In the genomic region with DNA sequence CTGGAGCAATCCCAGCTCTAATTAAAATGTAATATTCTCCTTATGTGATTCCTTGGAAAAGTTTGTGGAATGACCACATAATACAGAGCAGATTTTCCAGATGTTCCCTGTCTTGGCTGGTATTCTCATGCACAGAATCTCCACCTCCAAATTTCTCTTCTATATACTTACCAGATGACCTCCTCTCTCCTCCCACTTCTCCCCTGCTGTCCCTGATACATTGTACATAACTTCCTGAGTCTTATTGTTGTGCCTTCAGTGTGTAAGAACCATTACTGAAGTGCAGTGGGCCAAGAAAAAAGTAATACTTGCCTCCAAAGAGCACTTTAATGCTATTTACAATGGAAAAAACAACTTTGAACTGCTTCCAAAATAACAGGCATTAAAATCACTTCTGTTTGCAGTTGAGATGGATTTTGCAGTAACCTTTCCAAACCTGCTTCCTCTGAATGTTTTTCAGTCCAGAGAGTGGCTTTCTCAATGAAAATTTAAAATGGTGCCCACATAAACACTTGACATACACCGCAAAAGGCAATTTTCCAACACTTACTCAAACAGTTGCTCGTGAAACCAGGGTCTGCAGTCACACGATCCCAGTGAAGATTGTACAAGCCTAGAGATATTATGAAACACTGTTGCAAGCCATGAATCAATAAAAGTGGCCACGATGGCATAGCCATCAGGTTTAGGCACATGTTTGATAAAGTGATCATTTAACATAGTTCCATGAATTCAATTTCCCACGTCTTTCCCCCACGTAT, we compare ENCODE assay signal across 20 cellular contexts.
DNase-seq lines count a peak whose midpoint lies in the region; ATAC-seq, FAIRE-seq and TF ChIP-seq lines count a peak whose summit lies in the region.
"Had no signal": no experiment of that assay in that cellular context is flagged by ENCODE, and none has a peak within 500 bp of the region (broad histone marks: within the 10 kb centered on the region; RNA-seq: fewer than 3 reads in every experiment).

No MANE protein-coding gene starts in this region.

- CTCF ChIA-PET in Calu3 (lab: Charles Lee) = no interaction called here

- no peaks in the 10 kb centered on the region for H3K27me3 Mint-ChIP-seq in Calu3 (ENCODE audit: unreplicated experiment)

- H3K9me3 Mint-ChIP-seq in Calu3 (ENCODE audit: low read depth, unreplicated experiment) = no peaks in the 10 kb centered on the region
- H3K9me3 Mint-ChIP-seq: activated naive CD4-positive, alpha-beta T cell treated with anti-CD3 and anti-CD28 coated beads, Interleukin-2, amount 10 ng/mL, durations not matched to agents 7 days and 5 days; stimulated activated effector memory CD8-positive, alpha-beta T cell treated with anti-CD3 and anti-CD28 coated beads, Interleukin-12 subunit alpha, Interleukin-12 subunit beta, amount 100 ng/mL, for 72 hours had no signal

- no peak for TF ChIP-seq POLR2A in H54 (IDR thresholded peaks at IDR 0.05; ENCODE audit: low read depth, low read length)

- no peaks in the 10 kb centered on the region for H3K27me3 ChIP-seq in upper lobe of right lung
- H3K27me3 ChIP-seq: body of pancreas had no signal

- intact Hi-C loops in upper lobe of right lung (cut with DNase I) (no loop called here), Calu3 (cut with micrococcal nuclease; ENCODE audit: unreplicated experiment) (no loop called here)

- no peak for ATAC-seq in upper lobe of right lung
- ATAC-seq: body of pancreas; stimulated activated effector memory CD8-positive, alpha-beta T cell treated with anti-CD3 and anti-CD28 coated beads, Interleukin-12 subunit alpha, Interleukin-12 subunit beta, amount 100 ng/mL, for 72 hours had no signal

- no peak overlapping the region for H3K4me3 Mint-ChIP-seq in Calu3 (ENCODE audit: low read depth, unreplicated experiment)
- H3K4me3 Mint-ChIP-seq: activated naive CD4-positive, alpha-beta T cell treated with anti-CD3 and anti-CD28 coated beads, Interleukin-2, amount 10 ng/mL, durations not matched to agents 7 days and 5 days; stimulated activated effector memory CD8-positive, alpha-beta T cell treated with anti-CD3 and anti-CD28 coated beads, Interleukin-12 subunit alpha, Interleukin-12 subunit beta, amount 100 ng/mL, for 72 hours had no signal

- DNase-seq in AG10803 (ENCODE audit: low read depth) (peak; percentile 86), NCI-H1092 (lab: John Stamatoyannopoulos, UW) (peak; percentile 72), RPMI7951 (ENCODE audit: low read depth) (peak; percentile 66), left kidney (ENCODE audit: low read depth, low spot score) (peak; percentile 57), upper lobe of right lung (no peak), Calu3 (no peak), RPMI8226 (no peak), H54 (ENCODE audit: insufficient read length, low spot score) (no peak)
- DNase-seq: activated CD4-positive, alpha-beta T cell treated with anti-CD3 and anti-CD28 coated beads for 4 hours; activated naive CD4-positive, alpha-beta T cell treated with anti-CD3 and anti-CD28 coated beads, Interleukin-2, amount 10 ng/mL, durations not matched to agents 7 days and 5 days; activated T-cell treated with anti-CD3 and anti-CD28 coated beads for 4 hours; body of pancreas; dorsolateral prefrontal cortex; HCEC 1CT; NK-92 treated with Interleukin-12 subunit alpha and Interleukin-12 subunit beta, amount 100 ng/mL, for 24 hours; nucleus accumbens; T1000; trophoblast cell had no signal

- no peaks in the 10 kb centered on the region for H3K9me3 ChIP-seq in upper lobe of right lung
- H3K9me3 ChIP-seq: body of pancreas had no signal

- H3K4me1 ChIP-seq in upper lobe of right lung = peaks cover 11% of the 10 kb centered on the region
- H3K4me1 ChIP-seq: body of pancreas had no signal

- H3K4me3 ChIP-seq in AG10803 (ENCODE audit: low read length) = no peak overlapping the region
- H3K4me3 ChIP-seq in upper lobe of right lung = no peak overlapping the region
- H3K4me3 ChIP-seq: body of pancreas, dorsolateral prefrontal cortex, skin epidermis had no signal

- no peak overlapping the region for H3K27ac ChIP-seq in upper lobe of right lung
- H3K27ac ChIP-seq: body of pancreas, dorsolateral prefrontal cortex had no signal

- no TSS peak for BruUV-seq in Calu3 (replicated peaks; lab: Mats Ljungman, UMichigan)

- no peaks in the 10 kb centered on the region for H3K36me3 Mint-ChIP-seq in Calu3 (ENCODE audit: insufficient read depth, unreplicated experiment)
- H3K36me3 Mint-ChIP-seq: activated naive CD4-positive, alpha-beta T cell treated with anti-CD3 and anti-CD28 coated beads, Interleukin-2, amount 10 ng/mL, durations not matched to agents 7 days and 5 days; stimulated activated effector memory CD8-positive, alpha-beta T cell treated with anti-CD3 and anti-CD28 coated beads, Interleukin-12 subunit alpha, Interleukin-12 subunit beta, amount 100 ng/mL, for 72 hours had no signal

- FAIRE-seq in H54 (lab: Jason Lieb, UNC) = no peak

- TF ChIP-seq CTCF in AG10803 (conservative IDR thresholded peaks at IDR 0.05; ENCODE audit: low read length) (no peak), upper lobe of right lung (IDR thresholded peaks at IDR 0.05) (no peak), Calu3 (IDR thresholded peaks at IDR 0.05; ENCODE audit: unreplicated experiment) (no peak)

- H3K36me3 ChIP-seq in upper lobe of right lung = no peaks in the 10 kb centered on the region

- H3K4me1 Mint-ChIP-seq in Calu3 (ENCODE audit: low read depth, unreplicated experiment) = no peaks in the 10 kb centered on the region
- H3K4me1 Mint-ChIP-seq: activated naive CD4-positive, alpha-beta T cell treated with anti-CD3 and anti-CD28 coated beads, Interleukin-2, amount 10 ng/mL, durations not matched to agents 7 days and 5 days; stimulated activated effector memory CD8-positive, alpha-beta T cell treated with anti-CD3 and anti-CD28 coated beads, Interleukin-12 subunit alpha, Interleukin-12 subunit beta, amount 100 ng/mL, for 72 hours had no signal

- H3K27ac Mint-ChIP-seq in Calu3 (ENCODE audit: unreplicated experiment) = no peak overlapping the region
- H3K27ac Mint-ChIP-seq: activated naive CD4-positive, alpha-beta T cell treated with anti-CD3 and anti-CD28 coated beads, Interleukin-2, amount 10 ng/mL, durations not matched to agents 7 days and 5 days; stimulated activated effector memory CD8-positive, alpha-beta T cell treated with anti-CD3 and anti-CD28 coated beads, Interleukin-12 subunit alpha, Interleukin-12 subunit beta, amount 100 ng/mL, for 72 hours had no signal

Comparison
In these comparisons a context has a peak if more than half of its experiments do, and no peak if none do; other contexts are left out.
1. DNase-seq: peak in AG10803 (single experiment), NCI-H1092 (single experiment), RPMI7951 (single experiment) and left kidney (single experiment); none in upper lobe of right lung (single experiment), Calu3 (single experiment), RPMI8226 (single experiment) and H54 (single experiment).